ENCODE assay signal across 11 cellular contexts in the genomic region with DNA sequence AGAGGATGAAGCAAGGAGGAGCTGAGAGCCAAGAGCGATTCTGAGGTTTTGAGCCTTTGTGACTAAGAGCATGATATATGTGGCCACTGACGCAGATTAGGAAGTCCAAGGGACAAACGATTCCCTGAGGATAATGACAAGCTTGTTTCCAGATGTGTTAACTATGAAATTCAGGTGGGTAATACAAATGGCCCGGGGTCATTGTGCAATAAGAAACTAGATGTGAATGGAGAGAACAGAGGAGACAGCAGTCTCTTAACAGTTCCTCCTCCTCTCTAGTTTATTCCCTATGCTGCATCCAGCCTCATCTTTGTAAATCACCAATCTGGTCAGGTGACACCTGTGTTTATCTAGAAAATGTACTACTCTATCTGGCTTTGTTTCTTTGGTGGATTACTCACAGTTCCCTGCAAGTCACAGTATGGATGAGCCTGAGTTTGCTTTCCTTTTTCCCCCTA.
DNase-seq lines count a peak whose midpoint lies in the region; ATAC-seq, FAIRE-seq and TF ChIP-seq lines count a peak whose summit lies in the region.
"Had no signal": no experiment of that assay in that cellular context is flagged by ENCODE, and none has a peak within 500 bp of the region (broad histone marks: within the 10 kb centered on the region; RNA-seq: fewer than 3 reads in every experiment).

No MANE protein-coding gene starts in this region.

- H3K4me3 Mint-ChIP-seq in GM23338 (no peak overlapping the region), progenitor cell of endocrine pancreas (ENCODE audit: low read depth) (no peak overlapping the region)
- H3K4me3 Mint-ChIP-seq: brain, natural killer cell had no signal

- peak; percentile 80 for FAIRE-seq in RCC 7860 (lab: Jason Lieb, UNC)

- no peak for DNase-seq in GM23338 (ENCODE audit: low spot score)
- peak; percentile 79 for DNase-seq in RCC 7860 (ENCODE audit: low spot score)
- DNase-seq in epithelial cell of esophagus (ENCODE audit: low read depth), result peak; percentile 92
- peak; percentile 74 for DNase-seq in renal cortical epithelial cell (ENCODE audit: low read depth)
- no peak for DNase-seq in D341Med (ENCODE audit: low spot score)
- DNase-seq in progenitor cell of endocrine pancreas (ENCODE audit: low spot score, unreplicated experiment), result no peak
- DNase-seq: natural killer cell, NCI-H1092 had no signal

- H3K36me3 Mint-ChIP-seq in GM23338 (ENCODE audit: low read depth) (no peaks in the 10 kb centered on the region; the same call in 2 of the 3 replicates), progenitor cell of endocrine pancreas (ENCODE audit: insufficient read depth) (peaks cover 4% of the 10 kb centered on the region)
- H3K36me3 Mint-ChIP-seq: brain, natural killer cell had no signal

- no peaks in the 10 kb centered on the region for H3K4me1 ChIP-seq in GM23338 (ENCODE audit: insufficient read depth)

- no peaks in the 10 kb centered on the region for H3K9me3 Mint-ChIP-seq in GM23338
- peaks cover 11% of the 10 kb centered on the region for H3K9me3 Mint-ChIP-seq in progenitor cell of endocrine pancreas (ENCODE audit: low read depth)
- H3K9me3 Mint-ChIP-seq: brain, natural killer cell had no signal

- H3K27me3 Mint-ChIP-seq in GM23338 (ENCODE audit: insufficient read depth, low read depth, poor library complexity), result peaks cover 1% of the 10 kb centered on the region
- no peaks in the 10 kb centered on the region for H3K27me3 Mint-ChIP-seq in progenitor cell of endocrine pancreas

- H3K4me1 Mint-ChIP-seq in GM23338, result no peaks in the 10 kb centered on the region; the same call in 2 of the 3 replicates
- H3K4me1 Mint-ChIP-seq in progenitor cell of endocrine pancreas (ENCODE audit: low read depth), result peaks cover 38% of the 10 kb centered on the region
- H3K4me1 Mint-ChIP-seq: brain, natural killer cell had no signal

- no peak overlapping the region for H3K4me2 ChIP-seq in GM23338

- H3K27ac Mint-ChIP-seq in GM23338, result no peak overlapping the region
- H3K27ac Mint-ChIP-seq in progenitor cell of endocrine pancreas, result no peak overlapping the region
- H3K27ac Mint-ChIP-seq: brain, natural killer cell had no signal

- no peaks in the 10 kb centered on the region for H4K20me1 ChIP-seq in GM23338 (replicated peaks; ENCODE audit: insufficient read depth)

- H3K27ac ChIP-seq in GM23338 (ENCODE audit: low read depth), result no peak overlapping the region

- H3K79me2 ChIP-seq in GM23338 (replicated peaks; ENCODE audit: insufficient read depth), result no peaks in the 10 kb centered on the region

- H3K4me3 ChIP-seq in GM23338, result no peak overlapping the region
- no peak overlapping the region for H3K4me3 ChIP-seq in epithelial cell of esophagus (ENCODE audit: low read length)

- TF ChIP-seq CTCF in GM23338 (conservative IDR thresholded peaks at IDR 0.05; ENCODE audit: low read depth in 2 of 2) (no peak), epithelial cell of esophagus (IDR thresholded peaks at IDR 0.05; ENCODE audit: insufficient read depth, low read depth, low read length, missing control alignments) (no peak), progenitor cell of endocrine pancreas (IDR thresholded peaks at IDR 0.05; ENCODE audit: unreplicated experiment) (no peak)

- no peaks in the 10 kb centered on the region for H3K27me3 ChIP-seq in GM23338 (ENCODE audit: insufficient read depth)

- no peaks in the 10 kb centered on the region for H3K36me3 ChIP-seq in GM23338 (ENCODE audit: insufficient read depth)

- H3F3A ChIP-seq in GM23338 (replicated peaks; ENCODE audit: low read depth), result no peaks in the 10 kb centered on the region

- peak overlapping the region; percentile 86 for H2AFZ ChIP-seq in GM23338

- H3K9me2 ChIP-seq in GM23338 (ENCODE audit: insufficient read depth), result no peaks in the 10 kb centered on the region

- no peak for ATAC-seq in GM23338
- no peak for ATAC-seq in GM19395 (IDR thresholded peaks at IDR 0.05; ENCODE audit: unreplicated experiment)
- ATAC-seq in GM18907 (IDR thresholded peaks at IDR 0.05; ENCODE audit: unreplicated experiment), result no peak
- ATAC-seq: natural killer cell had no signal

TF ChIP-seq in GM23338, 12 proteins besides CTCF, POLR2A, EP300 and RAD21 (continues in another document):
- TF ChIP-seq NANOG (IDR thresholded peaks at IDR 0.05; ENCODE audit: borderline replicate concordance), result no peak
- TF ChIP-seq CREB1 (CRISPR knock-in tag; IDR thresholded peaks at IDR 0.05; ENCODE audit: low read depth), result no peak
- no peak for TF ChIP-seq ZNF114 (CRISPR knock-in tag; IDR thresholded peaks at IDR 0.05)
- TF ChIP-seq JUNB (IDR thresholded peaks at IDR 0.05; ENCODE audit: unreplicated experiment), result no peak
- no peak for TF ChIP-seq POLR2AphosphoS5 (IDR thresholded peaks at IDR 0.05; ENCODE audit: low read depth)
- TF ChIP-seq EZH2 (IDR thresholded peaks at IDR 0.05; ENCODE audit: low read depth, unreplicated experiment), result no peak
- TF ChIP-seq, protein P1, sequence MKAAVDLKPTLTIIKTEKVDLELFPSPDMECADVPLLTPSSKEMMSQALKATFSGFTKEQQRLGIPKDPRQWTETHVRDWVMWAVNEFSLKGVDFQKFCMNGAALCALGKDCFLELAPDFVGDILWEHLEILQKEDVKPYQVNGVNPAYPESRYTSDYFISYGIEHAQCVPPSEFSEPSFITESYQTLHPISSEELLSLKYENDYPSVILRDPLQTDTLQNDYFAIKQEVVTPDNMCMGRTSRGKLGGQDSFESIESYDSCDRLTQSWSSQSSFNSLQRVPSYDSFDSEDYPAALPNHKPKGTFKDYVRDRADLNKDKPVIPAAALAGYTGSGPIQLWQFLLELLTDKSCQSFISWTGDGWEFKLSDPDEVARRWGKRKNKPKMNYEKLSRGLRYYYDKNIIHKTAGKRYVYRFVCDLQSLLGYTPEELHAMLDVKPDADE (IDR thresholded peaks at IDR 0.05), result no peak
- TF ChIP-seq, protein P2, sequence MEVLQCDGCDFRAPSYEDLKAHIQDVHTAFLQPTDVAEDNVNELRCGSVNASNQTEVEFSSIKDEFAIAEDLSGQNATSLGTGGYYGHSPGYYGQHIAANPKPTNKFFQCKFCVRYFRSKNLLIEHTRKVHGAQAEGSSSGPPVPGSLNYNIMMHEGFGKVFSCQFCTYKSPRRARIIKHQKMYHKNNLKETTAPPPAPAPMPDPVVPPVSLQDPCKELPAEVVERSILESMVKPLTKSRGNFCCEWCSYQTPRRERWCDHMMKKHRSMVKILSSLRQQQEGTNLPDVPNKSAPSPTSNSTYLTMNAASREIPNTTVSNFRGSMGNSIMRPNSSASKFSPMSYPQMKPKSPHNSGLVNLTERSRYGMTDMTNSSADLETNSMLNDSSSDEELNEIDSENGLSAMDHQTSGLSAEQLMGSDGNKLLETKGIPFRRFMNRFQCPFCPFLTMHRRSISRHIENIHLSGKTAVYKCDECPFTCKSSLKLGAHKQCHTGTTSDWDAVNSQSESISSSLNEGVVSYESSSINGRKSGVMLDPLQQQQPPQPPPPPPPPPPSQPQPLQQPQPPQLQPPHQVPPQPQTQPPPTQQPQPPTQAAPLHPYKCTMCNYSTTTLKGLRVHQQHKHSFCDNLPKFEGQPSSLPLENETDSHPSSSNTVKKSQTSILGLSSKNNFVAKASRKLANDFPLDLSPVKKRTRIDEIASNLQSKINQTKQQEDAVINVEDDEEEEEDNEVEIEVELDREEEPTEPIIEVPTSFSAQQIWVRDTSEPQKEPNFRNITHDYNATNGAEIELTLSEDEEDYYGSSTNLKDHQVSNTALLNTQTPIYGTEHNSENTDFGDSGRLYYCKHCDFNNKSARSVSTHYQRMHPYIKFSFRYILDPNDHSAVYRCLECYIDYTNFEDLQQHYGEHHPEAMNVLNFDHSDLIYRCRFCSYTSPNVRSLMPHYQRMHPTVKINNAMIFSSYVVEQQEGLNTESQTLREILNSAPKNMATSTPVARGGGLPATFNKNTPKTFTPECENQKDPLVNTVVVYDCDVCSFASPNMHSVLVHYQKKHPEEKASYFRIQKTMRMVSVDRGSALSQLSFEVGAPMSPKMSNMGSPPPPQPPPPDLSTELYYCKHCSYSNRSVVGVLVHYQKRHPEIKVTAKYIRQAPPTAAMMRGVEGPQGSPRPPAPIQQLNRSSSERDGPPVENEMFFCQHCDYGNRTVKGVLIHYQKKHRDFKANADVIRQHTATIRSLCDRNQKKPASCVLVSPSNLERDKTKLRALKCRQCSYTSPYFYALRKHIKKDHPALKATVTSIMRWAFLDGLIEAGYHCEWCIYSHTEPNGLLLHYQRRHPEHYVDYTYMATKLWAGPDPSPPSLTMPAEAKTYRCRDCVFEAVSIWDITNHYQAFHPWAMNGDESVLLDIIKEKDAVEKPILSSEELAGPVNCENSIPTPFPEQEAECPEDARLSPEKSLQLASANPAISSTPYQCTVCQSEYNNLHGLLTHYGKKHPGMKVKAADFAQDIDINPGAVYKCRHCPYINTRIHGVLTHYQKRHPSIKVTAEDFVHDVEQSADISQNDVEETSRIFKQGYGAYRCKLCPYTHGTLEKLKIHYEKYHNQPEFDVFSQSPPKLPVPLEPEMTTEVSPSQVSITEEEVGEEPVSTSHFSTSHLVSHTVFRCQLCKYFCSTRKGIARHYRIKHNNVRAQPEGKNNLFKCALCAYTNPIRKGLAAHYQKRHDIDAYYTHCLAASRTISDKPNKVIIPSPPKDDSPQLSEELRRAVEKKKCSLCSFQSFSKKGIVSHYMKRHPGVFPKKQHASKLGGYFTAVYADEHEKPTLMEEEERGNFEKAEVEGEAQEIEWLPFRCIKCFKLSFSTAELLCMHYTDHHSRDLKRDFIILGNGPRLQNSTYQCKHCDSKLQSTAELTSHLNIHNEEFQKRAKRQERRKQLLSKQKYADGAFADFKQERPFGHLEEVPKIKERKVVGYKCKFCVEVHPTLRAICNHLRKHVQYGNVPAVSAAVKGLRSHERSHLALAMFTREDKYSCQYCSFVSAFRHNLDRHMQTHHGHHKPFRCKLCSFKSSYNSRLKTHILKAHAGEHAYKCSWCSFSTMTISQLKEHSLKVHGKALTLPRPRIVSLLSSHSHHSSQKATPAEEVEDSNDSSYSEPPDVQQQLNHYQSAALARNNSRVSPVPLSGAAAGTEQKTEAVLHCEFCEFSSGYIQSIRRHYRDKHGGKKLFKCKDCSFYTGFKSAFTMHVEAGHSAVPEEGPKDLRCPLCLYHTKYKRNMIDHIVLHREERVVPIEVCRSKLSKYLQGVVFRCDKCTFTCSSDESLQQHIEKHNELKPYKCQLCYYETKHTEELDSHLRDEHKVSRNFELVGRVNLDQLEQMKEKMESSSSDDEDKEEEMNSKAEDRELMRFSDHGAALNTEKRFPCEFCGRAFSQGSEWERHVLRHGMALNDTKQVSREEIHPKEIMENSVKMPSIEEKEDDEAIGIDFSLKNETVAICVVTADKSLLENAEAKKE (CRISPR knock-in tag; IDR thresholded peaks at IDR 0.05), result no peak
- no peak for TF ChIP-seq ZNF331 (CRISPR knock-in tag; IDR thresholded peaks at IDR 0.05; ENCODE audit: low read depth)
- no peak for TF ChIP-seq STAT1 (IDR thresholded peaks at IDR 0.05; ENCODE audit: unreplicated experiment)

Comparison
In these comparisons a context has a peak if more than half of its experiments do, and no peak if none do; other contexts are left out.
1. DNase-seq: peak in RCC 7860 (single experiment), epithelial cell of esophagus (single experiment) and renal cortical epithelial cell (single experiment); none in GM23338 (single experiment), D341Med (single experiment) and progenitor cell of endocrine pancreas (single experiment).